ENCODE assay signal across 17 cellular contexts in genomic region chr12:124169577-124169976, GRCh38.
"Had no signal": no experiment of that assay in that cellular context is flagged by ENCODE, and none has a peak within 500 bp of the region (broad histone marks: within the 10 kb centered on the region; RNA-seq: fewer than 3 reads in every experiment).

No MANE protein-coding gene starts in this region.

- H3K36me3 ChIP-seq: heart left ventricle, spleen, transverse colon had no signal

- ATAC-seq: effector memory CD8-positive, alpha-beta T cell; foreskin keratinocyte; heart left ventricle; left lobe of liver; naive thymus-derived CD4-positive, alpha-beta T cell; sciatic nerve; stimulated activated memory B cell treated with anti-CD40 and anti-IgM and Interleukin-4, amounts not matched to agents 10 μg/mL and 1 μg/mL and 100 μg/mL, for 72 hours had no signal

- H3K27me3 ChIP-seq: foreskin keratinocyte, heart left ventricle, testis, transverse colon had no signal

- H3K9me3 ChIP-seq: heart left ventricle, testis, transverse colon had no signal

- H3K27ac ChIP-seq: epithelial cell of prostate, foreskin keratinocyte, heart left ventricle, spleen, testis, transverse colon had no signal

- H3K4me3 ChIP-seq: heart left ventricle, spleen, testis, transverse colon had no signal

- H3K4me1 ChIP-seq: spleen, testis, transverse colon had no signal

- DNase-seq: effector memory CD8-positive, alpha-beta T cell; foreskin keratinocyte; heart left ventricle; hypothalamus; mammary epithelial cell; naive thymus-derived CD4-positive, alpha-beta T cell; nephron progenitor cell; spleen; stimulated activated CD4-positive, alpha-beta T cell treated with anti-CD3 and anti-CD28 coated beads, Interleukin-15, amount 100 ng/mL, for 24 hours; stimulated activated CD4-positive, alpha-beta T cell treated with anti-CD3 and anti-CD28 coated beads, Interleukin-1b, Interleukin-23, amount 100 ng/mL, for 48 hours; stimulated activated CD4-positive, alpha-beta T cell treated with anti-CD3 and anti-CD28 coated beads, Interleukin-4, amount 100 ng/mL, for 24 hours; testis; transverse colon had no signal
